Comparison of ENCODE assay signal across 24 cellular contexts in genomic region chr2:27201675-27202074, GRCh38. TPM values are rescaled to one million over a fixed set of nuclear protein-coding genes. Genes with fewer than 3 reads are reported as not detected.
A peak's percentile ranks its signal among the peaks of the same experiment; 100 is the strongest.
DNase-seq lines count a peak whose midpoint lies in the region; ATAC-seq, FAIRE-seq and TF ChIP-seq lines count a peak whose summit lies in the region.
"Had no signal": no experiment of that assay in that cellular context is flagged by ENCODE, and none has a peak within 500 bp of the region (broad histone marks: within the 10 kb centered on the region; RNA-seq: fewer than 3 reads in every experiment).

No MANE protein-coding gene starts in this region.

- H3K36me3 Mint-ChIP-seq in T-helper 17 cell (ENCODE audit: low read depth), result peaks cover 14% of the 10 kb centered on the region

- H2AFZ ChIP-seq in neuronal stem cell (ENCODE audit: low read length), result no peak overlapping the region

- H3K9ac ChIP-seq in neuronal stem cell (ENCODE audit: low read depth, low read length, poor library complexity), result no peak overlapping the region
- H3K9ac ChIP-seq: BLaER1 treated with 17β-estradiol and CSF1 and Interleukin-3, amounts not matched to agents 10 nM and 100 nM had no signal

- DNase-seq in H7 (peak; percentile 10), T-helper 17 cell (no peak), neuronal stem cell (ENCODE audit: low spot score) (no peak), sciatic nerve (ENCODE audit: low spot score) (peak; percentile 21), 8988T (no peak), body of pancreas (no peak), H54 (ENCODE audit: insufficient read length, low spot score) (no peak)
- DNase-seq: ACHN; AML-193; BE2C; CD4-positive, alpha-beta T cell; CD8-positive, alpha-beta memory T cell; DMS53; DMS79 treated with DMSO at 0.1 percent for 48 hours; GF-D8; GOT3; H9 had no signal

- no peak overlapping the region for H3K4me3 Mint-ChIP-seq in T-helper 17 cell
- H3K4me3 Mint-ChIP-seq: CD14-positive monocyte; CD4-positive, alpha-beta T cell; H9 had no signal

- no peak overlapping the region for H2BK120ac ChIP-seq in neuronal stem cell (ENCODE audit: low read depth, low read length)

- H3K23ac ChIP-seq in neuronal stem cell (ENCODE audit: low read depth, low read length, poor library complexity), result no peak overlapping the region

- H4K91ac ChIP-seq in neuronal stem cell (ENCODE audit: low read depth, low read length, poor library complexity), result no peak overlapping the region

- H3K79me1 ChIP-seq in neuronal stem cell (ENCODE audit: low read depth, low read length), result no peaks in the 10 kb centered on the region

- no peak for TF ChIP-seq CTCF in body of pancreas (IDR thresholded peaks at IDR 0.05)

- no peaks in the 10 kb centered on the region for H3K9me3 ChIP-seq in T-helper 17 cell (ENCODE audit: control insufficient read depth, low read length, poor library complexity, severe bottlenecking)
- H3K9me3 ChIP-seq in neuronal stem cell (replicated peaks in 1 of 2; ENCODE audit: control insufficient read depth in 2 of 2, insufficient read depth in 1 of 2, low read depth in 1 of 2, low read length in 2 of 2), result peaks cover 0 to 3% of the 10 kb centered on the region in 2 donors
- no peaks in the 10 kb centered on the region for H3K9me3 ChIP-seq in body of pancreas
- H3K9me3 ChIP-seq: BE2C; BLaER1 treated with 17β-estradiol and CSF1 and Interleukin-3, amounts not matched to agents 10 nM and 100 nM had no signal

- ATAC-seq in T-helper 17 cell (no peak), sciatic nerve (no peak), body of pancreas (no peak)
- ATAC-seq: HCT116 had no signal

- no peaks in the 10 kb centered on the region for H3K27me3 Mint-ChIP-seq in T-helper 17 cell
- H3K27me3 Mint-ChIP-seq: CD4-positive, alpha-beta T cell had no signal

- peak overlapping the region; percentile 22 for H2BK5ac ChIP-seq in neuronal stem cell (ENCODE audit: low read length)

- no peak for FAIRE-seq in H54 (lab: Jason Lieb, UNC)
- FAIRE-seq: A204.1, GM12892 had no signal

- no peak for TF ChIP-seq POLR2A in body of pancreas (IDR thresholded peaks at IDR 0.05)
- TF ChIP-seq POLR2A in H54 (IDR thresholded peaks at IDR 0.05; ENCODE audit: low read depth, low read length), result no peak

- H2BK15ac ChIP-seq in neuronal stem cell (ENCODE audit: low read length), result no peak overlapping the region

- H2AK5ac ChIP-seq in neuronal stem cell (ENCODE audit: low read depth, low read length), result no peak overlapping the region

- no peak overlapping the region for H3K18ac ChIP-seq in neuronal stem cell (ENCODE audit: low read length)

- no peaks in the 10 kb centered on the region for H3K4me1 ChIP-seq in neuronal stem cell (ENCODE audit: control insufficient read depth in 2 of 2, insufficient read depth in 1 of 2, low read depth in 1 of 2, low read length in 2 of 2)
- H3K4me1 ChIP-seq in body of pancreas, result no peaks in the 10 kb centered on the region

- H3K36me3 ChIP-seq in H7 (replicated peaks; ENCODE audit: control insufficient read depth, insufficient read depth, low read length) (peaks cover 54% of the 10 kb centered on the region), neuronal stem cell (replicated peaks in 1 of 2; ENCODE audit: control insufficient read depth in 2 of 2, insufficient read depth in 2 of 2, low read length in 2 of 2) (peaks cover 52 to 74% of the 10 kb centered on the region in 2 donors), body of pancreas (replicated peaks in 1 of 2; ENCODE audit: insufficient read depth in 1 of 2, low read depth in 2 of 2) (peaks cover 0 to 11% of the 10 kb centered on the region in 2 donors)

- H4K8ac ChIP-seq in neuronal stem cell (ENCODE audit: low read depth, low read length), result no peak overlapping the region

- no CpG with 5 or more reads among the region's 7 CpGs for WGBS in neuronal stem cell (ENCODE audit: extremely low coverage in 2 of 2, insufficient read length in 2 of 2, insufficient replicate concordance in 1 of 2), 2 donors
- WGBS in body of pancreas, 2 donors, result 91 to 100% methylated on average over 1 to 7 of the region's 7 CpGs

- no peak overlapping the region for H3K27ac ChIP-seq in neuronal stem cell (replicated peaks; ENCODE audit: low read length)
- H3K27ac ChIP-seq in body of pancreas, result no peak overlapping the region
- H3K27ac ChIP-seq: BLaER1 treated with 17β-estradiol and CSF1 and Interleukin-3, amounts not matched to agents 10 nM and 100 nM had no signal

- H3K27me3 ChIP-seq in H7 (ENCODE audit: control insufficient read depth, insufficient read depth, low read length) (no peaks in the 10 kb centered on the region), neuronal stem cell (ENCODE audit: control insufficient read depth in 3 of 3, insufficient read depth in 3 of 3, low read depth in 1 of 3, low read length in 3 of 3) (no peaks in the 10 kb centered on the region), body of pancreas (no peaks in the 10 kb centered on the region)
- H3K27me3 ChIP-seq: BE2C; BLaER1 treated with 17β-estradiol and CSF1 and Interleukin-3, amounts not matched to agents 10 nM and 100 nM had no signal

- H3K4me3 ChIP-seq in H7 (ENCODE audit: insufficient read depth, low read depth, low read length) (no peak overlapping the region), neuronal stem cell (ENCODE audit: low read length in 2 of 2) (no peak overlapping the region), body of pancreas (no peak overlapping the region)
- H3K4me3 ChIP-seq: BLaER1 treated with 17β-estradiol and CSF1 and Interleukin-3, amounts not matched to agents 10 nM and 100 nM had no signal

- H3K4ac ChIP-seq in neuronal stem cell (ENCODE audit: low read length), result no peak overlapping the region

- peak overlapping the region; percentile 53 for H3K27ac Mint-ChIP-seq in T-helper 17 cell
- H3K27ac Mint-ChIP-seq: CD14-positive monocyte; CD4-positive, alpha-beta T cell; CD8-positive, alpha-beta memory T cell had no signal

- H3K14ac ChIP-seq in neuronal stem cell (ENCODE audit: low read length), result no peak overlapping the region

- intact Hi-C loops in sciatic nerve (cut with DNase I) (no loop called here), body of pancreas (cut with DNase I) (no loop called here)

- peaks cover 26% of the 10 kb centered on the region for H3K4me1 Mint-ChIP-seq in T-helper 17 cell
- H3K4me1 Mint-ChIP-seq: CD14-positive monocyte, H9 had no signal

- H3K4me2 ChIP-seq in neuronal stem cell (ENCODE audit: insufficient read depth, low read length, poor library complexity, severe bottlenecking), result no peak overlapping the region
- H3K4me2 ChIP-seq: BLaER1 treated with 17β-estradiol and CSF1 and Interleukin-3, amounts not matched to agents 10 nM and 100 nM had no signal

- no peak overlapping the region for H2BK12ac ChIP-seq in neuronal stem cell (ENCODE audit: low read length)

RNA-seq across cellular contexts. Expression of gene ATRAID, which starts 10.2 kb away (rescaled TPM):
- 182 and 203 TPM in 2 replicates for total RNA-seq in H7 (2014; rRNA removed; shearing (Covaris generic))
- 10 to 100 TPM; 59.7 to 76.8 TPM for total RNA-seq in T-helper 17 cell
- polyA plus RNA-seq in neuronal stem cell (2013, experiment 1 of 2), result 159 TPM
- 154 TPM for polyA plus RNA-seq in neuronal stem cell (2013, experiment 2 of 2)
- total RNA-seq in sciatic nerve, result 92.1 TPM
- 10 to 100 TPM; 69.2 to 75.0 TPM for total RNA-seq in body of pancreas

RNA-seq across cellular contexts. Expression of gene SLC5A6, which starts 10.4 kb away (rescaled TPM):
- total RNA-seq in H7 (2014; rRNA removed; shearing (Covaris generic)), result 76.2 and 120 TPM in 2 replicates
- total RNA-seq in T-helper 17 cell, result 100 to 1,000 TPM; 147 to 190 TPM
- polyA plus RNA-seq in neuronal stem cell (2013, experiment 1 of 2), result 29.5 TPM
- polyA plus RNA-seq in neuronal stem cell (2013, experiment 2 of 2), result 28.8 TPM
- 22.6 TPM for total RNA-seq in sciatic nerve
- total RNA-seq in body of pancreas, result 10 to 100 TPM; 17.4 to 34.6 TPM

RNA-seq across cellular contexts. Expression of gene CAD, which starts 15.5 kb away (rescaled TPM):
- 73.7 and 84.2 TPM in 2 replicates for total RNA-seq in H7 (2014; rRNA removed; shearing (Covaris generic))
- total RNA-seq in T-helper 17 cell (10 to 100 TPM; 27.2 to 30.0 TPM), sciatic nerve (31.4 TPM), body of pancreas (10 to 100 TPM; 18.4 to 36.9 TPM)
- polyA plus RNA-seq in neuronal stem cell (2013, experiment 1 of 2), result 16.3 TPM
- polyA plus RNA-seq in neuronal stem cell (2013, experiment 2 of 2), result 16.0 TPM

RNA-seq across cellular contexts. Expression of gene TCF23, which starts 52.9 kb away (rescaled TPM):
- not detected in 2 replicates for total RNA-seq in H7 (2014; rRNA removed; shearing (Covaris generic))
- not detected for total RNA-seq in T-helper 17 cell
- 0.01 TPM for polyA plus RNA-seq in neuronal stem cell (2013, experiment 1 of 2)
- polyA plus RNA-seq in neuronal stem cell (2013, experiment 2 of 2), result not detected
- total RNA-seq in sciatic nerve, result not detected
- under 1 TPM; under 0.01 to 0.66 TPM for total RNA-seq in body of pancreas
- total RNA-seq: CD4-positive, alpha-beta T cell; CD8-positive, alpha-beta memory T cell; Daoy; G401; H9 had no signal
- polyA plus RNA-seq: CD14-positive monocyte; CD8-positive, alpha-beta memory T cell had no signal

Comparison
In these comparisons a context has a peak if more than half of its experiments do, and no peak if none do; other contexts are left out.
1. DNase-seq: peak in H7 (single experiment) and sciatic nerve (single experiment); none in T-helper 17 cell (0 of 3), neuronal stem cell (single experiment), 8988T (single experiment), body of pancreas (0 of 4) and H54 (single experiment).